In the genomic region with DNA sequence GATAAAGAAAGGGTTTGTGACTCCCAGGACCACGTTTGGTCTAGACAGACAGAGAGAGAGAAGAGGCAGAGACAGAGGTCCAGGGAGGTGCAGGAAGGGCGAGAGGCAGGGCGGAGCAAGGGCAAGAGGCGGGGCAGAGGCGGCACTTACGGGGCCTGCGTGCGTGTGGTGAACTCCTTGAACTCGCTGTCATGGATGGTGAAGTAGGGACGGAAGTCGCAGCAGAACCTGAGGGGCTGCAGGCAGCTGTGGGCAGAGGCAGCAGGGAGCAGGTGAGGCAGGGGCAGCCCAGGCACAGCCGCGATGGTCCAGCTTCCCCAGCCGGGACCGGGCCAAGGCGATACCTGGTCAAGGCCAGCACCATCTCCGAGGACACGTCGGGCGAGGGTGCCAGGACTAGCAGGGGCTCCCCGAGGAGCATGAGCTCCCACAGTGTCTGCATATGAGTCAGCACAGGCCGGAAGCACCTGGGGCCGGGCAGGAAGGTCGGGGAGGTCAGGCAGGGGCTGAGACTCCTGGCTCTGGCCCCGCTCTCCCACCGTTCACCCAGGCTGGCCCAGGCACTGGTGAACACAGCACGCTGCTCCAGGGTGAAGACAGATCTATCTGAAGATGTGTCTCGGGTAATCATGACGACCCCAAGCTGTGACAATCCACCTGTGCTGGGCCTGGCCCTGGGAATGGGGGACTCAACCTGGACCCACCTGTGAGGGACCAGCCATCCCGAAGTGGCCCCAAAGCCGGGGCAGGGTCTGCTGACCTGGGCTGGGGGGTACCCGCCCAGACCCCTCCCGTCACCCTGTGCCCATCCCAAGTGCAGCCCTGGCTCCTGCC, we compare ENCODE assay signal across 1 cellular context.
A peak's percentile ranks its signal among the peaks of the same experiment; 100 is the strongest.
TF ChIP-seq lines count a peak whose summit lies in the region.

No MANE protein-coding gene starts in this region.

TF ChIP-seq in HepG2, 621 proteins besides CTCF, POLR2A, EP300 and RAD21 (continued from another document and continues in another):
- TF ChIP-seq ZC3H4 (CRISPR knock-in tag; IDR thresholded peaks at IDR 0.05; ENCODE audit: borderline replicate concordance) (no peak), CREM (IDR thresholded peaks at IDR 0.05) (no peak), CREM (CRISPR knock-in tag; IDR thresholded peaks at IDR 0.05) (no peak), ZNF609 (CRISPR knock-in tag; IDR thresholded peaks at IDR 0.05; ENCODE audit: borderline replicate concordance) (peak; percentile 57; the same call in 1 of the 2 replicates), ELF4 (CRISPR knock-in tag; IDR thresholded peaks at IDR 0.05; ENCODE audit: borderline replicate concordance) (no peak), ZFAT (CRISPR knock-in tag; conservative IDR thresholded peaks at IDR 0.05) (no peak), NR2C2 (CRISPR knock-in tag; IDR thresholded peaks at IDR 0.05; ENCODE audit: borderline replicate concordance) (no peak), KLF12 (CRISPR knock-in tag; IDR thresholded peaks at IDR 0.05; ENCODE audit: borderline replicate concordance) (no peak), HOXA3 (CRISPR knock-in tag; IDR thresholded peaks at IDR 0.05) (peak; percentile 18; the same call in 1 of the 2 replicates), ESRRA (CRISPR knock-in tag; IDR thresholded peaks at IDR 0.05; ENCODE audit: low read depth) (peak; percentile 52; the same call in 1 of the 2 replicates), ZSCAN30 (CRISPR knock-in tag; IDR thresholded peaks at IDR 0.05) (no peak), MTA1 (CRISPR knock-in tag; IDR thresholded peaks at IDR 0.05; ENCODE audit: borderline replicate concordance) (peak; percentile 70; the same call in 1 of the 2 replicates), ZBED4 (CRISPR knock-in tag; IDR thresholded peaks at IDR 0.05; ENCODE audit: borderline replicate concordance) (no peak), ZNF552 (CRISPR knock-in tag; IDR thresholded peaks at IDR 0.05; ENCODE audit: borderline replicate concordance) (no peak), ZFP36 (IDR thresholded peaks at IDR 0.05; ENCODE audit: borderline replicate concordance, low read depth, low read length, partially characterized antibody) (no peak), RFXANK (CRISPR knock-in tag; IDR thresholded peaks at IDR 0.05) (no peak), ZKSCAN1 (IDR thresholded peaks at IDR 0.05; ENCODE audit: low read length) (no peak), SMC3 (IDR thresholded peaks at IDR 0.05; ENCODE audit: low read length) (no peak), JDP2 (CRISPR knock-in tag; IDR thresholded peaks at IDR 0.05; ENCODE audit: borderline replicate concordance) (no peak), PHF8 (CRISPR knock-in tag; IDR thresholded peaks at IDR 0.05) (no peak), STAT5B (CRISPR knock-in tag; IDR thresholded peaks at IDR 0.05) (no peak), HIVEP1 (CRISPR knock-in tag; IDR thresholded peaks at IDR 0.05) (peak; percentile 39; the same call in 1 of the 2 replicates), BRD4 (CRISPR knock-in tag; IDR thresholded peaks at IDR 0.05) (no peak), NCOA5 (CRISPR knock-in tag; IDR thresholded peaks at IDR 0.05) (no peak), NPAS2 (CRISPR knock-in tag; IDR thresholded peaks at IDR 0.05; ENCODE audit: borderline replicate concordance) (no peak), ZNF879 (CRISPR knock-in tag; IDR thresholded peaks at IDR 0.05) (no peak), ARNT (IDR thresholded peaks at IDR 0.05) (no peak), PHB2 (IDR thresholded peaks at IDR 0.05; ENCODE audit: partially characterized antibody) (no peak), PITX1 (CRISPR knock-in tag; IDR thresholded peaks at IDR 0.05) (no peak), ZFP41 (CRISPR knock-in tag; IDR thresholded peaks at IDR 0.05; ENCODE audit: borderline replicate concordance) (no peak), POGK (CRISPR knock-in tag; conservative IDR thresholded peaks at IDR 0.05) (no peak), FOXK2 (IDR thresholded peaks at IDR 0.05) (no peak), AGO1 (IDR thresholded peaks at IDR 0.05; ENCODE audit: low read depth, low read length, poor library complexity, severe bottlenecking) (no peak), ZNF274 (CRISPR knock-in tag; IDR thresholded peaks at IDR 0.05) (no peak), ZKSCAN5 (CRISPR knock-in tag; IDR thresholded peaks at IDR 0.05) (no peak), MBD4 (IDR thresholded peaks at IDR 0.05; ENCODE audit: borderline replicate concordance, low read length) (no peak), NFYC (CRISPR knock-in tag; IDR thresholded peaks at IDR 0.05) (no peak), ZNF460 (CRISPR knock-in tag; IDR thresholded peaks at IDR 0.05; ENCODE audit: borderline replicate concordance) (no peak), FOXA3 (CRISPR knock-in tag; IDR thresholded peaks at IDR 0.05) (0 out of 2 replicates have a peak, but pooled peaks have one; percentile 17), DDIT3 (CRISPR knock-in tag; IDR thresholded peaks at IDR 0.05) (no peak), KDM1A (CRISPR knock-in tag; IDR thresholded peaks at IDR 0.05) (no peak), NFE2 (CRISPR knock-in tag; IDR thresholded peaks at IDR 0.05) (no peak)
- TF ChIP-seq, protein P1, sequence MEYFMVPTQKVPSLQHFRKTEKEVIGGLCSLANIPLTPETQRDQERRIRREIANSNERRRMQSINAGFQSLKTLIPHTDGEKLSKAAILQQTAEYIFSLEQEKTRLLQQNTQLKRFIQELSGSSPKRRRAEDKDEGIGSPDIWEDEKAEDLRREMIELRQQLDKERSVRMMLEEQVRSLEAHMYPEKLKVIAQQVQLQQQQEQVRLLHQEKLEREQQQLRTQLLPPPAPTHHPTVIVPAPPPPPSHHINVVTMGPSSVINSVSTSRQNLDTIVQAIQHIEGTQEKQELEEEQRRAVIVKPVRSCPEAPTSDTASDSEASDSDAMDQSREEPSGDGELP (IDR thresholded peaks at IDR 0.05; ENCODE audit: borderline replicate concordance, low read depth): peak; percentile 40; the same call in 1 of the 2 replicates
- TF ChIP-seq, protein P2, sequence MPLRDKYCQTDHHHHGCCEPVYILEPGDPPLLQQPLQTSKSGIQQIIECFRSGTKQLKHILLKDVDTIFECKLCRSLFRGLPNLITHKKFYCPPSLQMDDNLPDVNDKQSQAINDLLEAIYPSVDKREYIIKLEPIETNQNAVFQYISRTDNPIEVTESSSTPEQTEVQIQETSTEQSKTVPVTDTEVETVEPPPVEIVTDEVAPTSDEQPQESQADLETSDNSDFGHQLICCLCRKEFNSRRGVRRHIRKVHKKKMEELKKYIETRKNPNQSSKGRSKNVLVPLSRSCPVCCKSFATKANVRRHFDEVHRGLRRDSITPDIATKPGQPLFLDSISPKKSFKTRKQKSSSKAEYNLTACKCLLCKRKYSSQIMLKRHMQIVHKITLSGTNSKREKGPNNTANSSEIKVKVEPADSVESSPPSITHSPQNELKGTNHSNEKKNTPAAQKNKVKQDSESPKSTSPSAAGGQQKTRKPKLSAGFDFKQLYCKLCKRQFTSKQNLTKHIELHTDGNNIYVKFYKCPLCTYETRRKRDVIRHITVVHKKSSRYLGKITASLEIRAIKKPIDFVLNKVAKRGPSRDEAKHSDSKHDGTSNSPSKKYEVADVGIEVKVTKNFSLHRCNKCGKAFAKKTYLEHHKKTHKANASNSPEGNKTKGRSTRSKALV (CRISPR knock-in tag; IDR thresholded peaks at IDR 0.05): no peak
- TF ChIP-seq, protein P3, sequence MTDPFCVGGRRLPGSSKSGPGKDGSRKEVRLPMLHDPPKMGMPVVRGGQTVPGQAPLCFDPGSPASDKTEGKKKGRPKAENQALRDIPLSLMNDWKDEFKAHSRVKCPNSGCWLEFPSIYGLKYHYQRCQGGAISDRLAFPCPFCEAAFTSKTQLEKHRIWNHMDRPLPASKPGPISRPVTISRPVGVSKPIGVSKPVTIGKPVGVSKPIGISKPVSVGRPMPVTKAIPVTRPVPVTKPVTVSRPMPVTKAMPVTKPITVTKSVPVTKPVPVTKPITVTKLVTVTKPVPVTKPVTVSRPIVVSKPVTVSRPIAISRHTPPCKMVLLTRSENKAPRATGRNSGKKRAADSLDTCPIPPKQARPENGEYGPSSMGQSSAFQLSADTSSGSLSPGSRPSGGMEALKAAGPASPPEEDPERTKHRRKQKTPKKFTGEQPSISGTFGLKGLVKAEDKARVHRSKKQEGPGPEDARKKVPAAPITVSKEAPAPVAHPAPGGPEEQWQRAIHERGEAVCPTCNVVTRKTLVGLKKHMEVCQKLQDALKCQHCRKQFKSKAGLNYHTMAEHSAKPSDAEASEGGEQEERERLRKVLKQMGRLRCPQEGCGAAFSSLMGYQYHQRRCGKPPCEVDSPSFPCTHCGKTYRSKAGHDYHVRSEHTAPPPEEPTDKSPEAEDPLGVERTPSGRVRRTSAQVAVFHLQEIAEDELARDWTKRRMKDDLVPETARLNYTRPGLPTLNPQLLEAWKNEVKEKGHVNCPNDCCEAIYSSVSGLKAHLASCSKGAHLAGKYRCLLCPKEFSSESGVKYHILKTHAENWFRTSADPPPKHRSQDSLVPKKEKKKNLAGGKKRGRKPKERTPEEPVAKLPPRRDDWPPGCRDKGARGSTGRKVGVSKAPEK (CRISPR knock-in tag; IDR thresholded peaks at IDR 0.05; ENCODE audit: borderline replicate concordance): no peak
